ENCODE assay signal across 2 cellular contexts in genomic region chr17:49944451-49944850, GRCh38.
TF ChIP-seq lines count a peak whose summit lies in the region.

No MANE protein-coding gene starts in this region.

TF ChIP-seq in Ishikawa, 13 proteins besides CTCF, POLR2A, EP300 and RAD21:
- TF ChIP-seq CEBPB (IDR thresholded peaks at IDR 0.05): no peak
- peak; percentile 58; the same call in 1 of the 2 replicates for TF ChIP-seq EGR1 (IDR thresholded peaks at IDR 0.05)
- TF ChIP-seq TAF1 (IDR thresholded peaks at IDR 0.05; ENCODE audit: low read depth): no peak

TF ChIP-seq in K562, 482 proteins besides CTCF, POLR2A, EP300 and RAD21:
- TF ChIP-seq NRF1 (conservative IDR thresholded peaks at IDR 0.05 in 1 of 2, IDR thresholded peaks at IDR 0.05 in 1 of 2) (peak; percentile 45 to 47; a peak in 3 of 4 replicates), ZNF707 (CRISPR knock-in tag; conservative IDR thresholded peaks at IDR 0.05) (no peak), MTA3 (IDR thresholded peaks at IDR 0.05; ENCODE audit: borderline replicate concordance) (no peak), TOE1 (IDR thresholded peaks at IDR 0.05; ENCODE audit: borderline replicate concordance) (no peak), TOE1 (CRISPR knock-in tag; IDR thresholded peaks at IDR 0.05; ENCODE audit: borderline replicate concordance, low read depth) (no peak), SAP30 (IDR thresholded peaks at IDR 0.05; ENCODE audit: borderline replicate concordance, insufficient read depth, low read depth, low read length, poor library complexity, severe bottlenecking) (no peak), EGR1 (conservative IDR thresholded peaks at IDR 0.05) (peak; percentile 63), WHSC1 (IDR thresholded peaks at IDR 0.05; ENCODE audit: low read length) (no peak), MCM5 (IDR thresholded peaks at IDR 0.05; ENCODE audit: low read depth) (no peak), ZNF41 (CRISPR knock-in tag; conservative IDR thresholded peaks at IDR 0.05) (no peak), TCF3 (CRISPR knock-in tag; IDR thresholded peaks at IDR 0.05) (no peak)
